Comparison of ENCODE assay signal across 12 cellular contexts in genomic region chrX:102113367-102113766, GRCh38. TPM values are rescaled to one million over a fixed set of nuclear protein-coding genes. Genes with fewer than 3 reads are reported as not detected.
"Had no signal": no experiment of that assay in that cellular context is flagged by ENCODE, and none has a peak within 500 bp of the region (broad histone marks: within the 10 kb centered on the region; RNA-seq: fewer than 3 reads in every experiment).

No MANE protein-coding gene starts in this region.

- H3K4me3 ChIP-seq: GM23248, GM23338, HAP-1 had no signal

- H3K4me1 ChIP-seq: HAP-1 had no signal

- H3K4me3 Mint-ChIP-seq: GM23338, H9, HFFc6 had no signal

- DNase-seq: GM23248, GOT3, H7, H9, HCEC 1CT, HFFc6 had no signal

- H3K4me1 Mint-ChIP-seq: GM23338, H9 had no signal

- H3K36me3 ChIP-seq: HAP-1 had no signal

- H3K27ac ChIP-seq: GM23248 had no signal

- FAIRE-seq: H1, H54 had no signal

- ATAC-seq: GM23338, HCT116 had no signal

- H3K27ac Mint-ChIP-seq: GM23338, H9, HFFc6 had no signal

RNA-seq across cellular contexts. Expression of gene TCEAL2, which starts 12.1 kb away (rescaled TPM):
- total RNA-seq: GM23248 had no signal
- polyA plus RNA-seq: GM23248, H1 had no signal

RNA-seq across cellular contexts. Expression of gene TCEAL6, which starts 28.9 kb away (rescaled TPM):
- total RNA-seq: GM23248, H1, H4, H7, H9, HFFc6 had no signal
- polyA plus RNA-seq: GM23248, H1 had no signal

RNA-seq across cellular contexts. Expression of gene BEX5, which starts 42.4 kb away (rescaled TPM):
- total RNA-seq: GM23248, HFFc6 had no signal
- polyA plus RNA-seq: GM23248 had no signal
